In genomic region chr9:130327070-130327780, GRCh38 we compare ENCODE assay signal across 1 cellular context.
TF ChIP-seq lines count a peak whose summit lies in the region.

No MANE protein-coding gene starts in this region.

TF ChIP-seq in SK-N-SH, 30 proteins besides CTCF, POLR2A, EP300 and RAD21 (continued from another document):
- TF ChIP-seq ZBTB33 (IDR thresholded peaks at IDR 0.05; ENCODE audit: borderline replicate concordance, low read depth): no peak
- TF ChIP-seq YY1 (IDR thresholded peaks at IDR 0.05; ENCODE audit: low read depth): no peak
- TF ChIP-seq TEAD4 (IDR thresholded peaks at IDR 0.05; ENCODE audit: borderline replicate concordance, insufficient read depth): no peak
- no peak for TF ChIP-seq REST (IDR thresholded peaks at IDR 0.05; ENCODE audit: low read depth, low read length)
- no peak for TF ChIP-seq RCOR1 (IDR thresholded peaks at IDR 0.05; ENCODE audit: low read length)
- no peak for TF ChIP-seq SIN3A (IDR thresholded peaks at IDR 0.05; ENCODE audit: borderline replicate concordance, low read depth, low read length)
- TF ChIP-seq MAX (IDR thresholded peaks at IDR 0.05; ENCODE audit: low read depth): no peak
- TF ChIP-seq GABPA (IDR thresholded peaks at IDR 0.05; ENCODE audit: low read depth): no peak
- TF ChIP-seq MEF2A (IDR thresholded peaks at IDR 0.05; ENCODE audit: borderline replicate concordance, low read depth): no peak
